In the genomic region with DNA sequence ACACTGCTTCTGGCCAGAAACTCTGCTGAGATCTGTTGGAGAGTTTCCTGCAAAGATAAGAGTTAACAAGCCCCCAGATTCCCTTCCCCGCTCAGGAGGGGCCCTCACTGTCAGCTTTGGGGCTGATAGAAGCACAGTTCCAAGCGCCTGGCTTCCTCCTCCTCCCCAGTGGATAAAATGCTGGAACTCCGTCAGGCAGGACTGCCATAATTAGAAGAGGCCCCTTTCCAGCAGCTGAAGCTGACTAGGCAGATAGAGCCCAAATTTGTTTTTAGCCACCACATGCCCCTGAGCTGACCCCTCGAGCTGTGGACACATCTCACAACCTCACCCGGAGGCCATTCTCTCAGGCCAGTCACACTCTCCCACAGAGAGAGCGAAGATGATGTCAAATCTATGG, we compare ENCODE assay signal across 1 cellular context.
TF ChIP-seq lines count a peak whose summit lies in the region.

No MANE protein-coding gene starts in this region.

TF ChIP-seq in IMR-90, 13 proteins besides CTCF, POLR2A, EP300 and RAD21:
- TF ChIP-seq MAFK (IDR thresholded peaks at IDR 0.05; ENCODE audit: low read depth, low read length) (no peak), MXI1 (IDR thresholded peaks at IDR 0.05; ENCODE audit: borderline replicate concordance, low read depth, low read length) (no peak), BHLHE40 (IDR thresholded peaks at IDR 0.05; ENCODE audit: low read depth, low read length) (no peak), NFE2L2 (IDR thresholded peaks at IDR 0.05; ENCODE audit: low read depth, low read length) (no peak), CHD1 (IDR thresholded peaks at IDR 0.05; ENCODE audit: low read depth, low read length) (no peak), CEBPB (IDR thresholded peaks at IDR 0.05; ENCODE audit: low read depth, low read length) (no peak), RFX5 (IDR thresholded peaks at IDR 0.05; ENCODE audit: low read depth, low read length) (no peak), MAZ (IDR thresholded peaks at IDR 0.05; ENCODE audit: borderline replicate concordance, low read depth, low read length) (no peak), SMC3 (IDR thresholded peaks at IDR 0.05; ENCODE audit: low read depth, low read length) (no peak), RCOR1 (IDR thresholded peaks at IDR 0.05; ENCODE audit: insufficient replicate concordance, low read length) (no peak), FOS (IDR thresholded peaks at IDR 0.05; ENCODE audit: low read depth, low read length) (no peak)
- TF ChIP-seq, protein P1, sequence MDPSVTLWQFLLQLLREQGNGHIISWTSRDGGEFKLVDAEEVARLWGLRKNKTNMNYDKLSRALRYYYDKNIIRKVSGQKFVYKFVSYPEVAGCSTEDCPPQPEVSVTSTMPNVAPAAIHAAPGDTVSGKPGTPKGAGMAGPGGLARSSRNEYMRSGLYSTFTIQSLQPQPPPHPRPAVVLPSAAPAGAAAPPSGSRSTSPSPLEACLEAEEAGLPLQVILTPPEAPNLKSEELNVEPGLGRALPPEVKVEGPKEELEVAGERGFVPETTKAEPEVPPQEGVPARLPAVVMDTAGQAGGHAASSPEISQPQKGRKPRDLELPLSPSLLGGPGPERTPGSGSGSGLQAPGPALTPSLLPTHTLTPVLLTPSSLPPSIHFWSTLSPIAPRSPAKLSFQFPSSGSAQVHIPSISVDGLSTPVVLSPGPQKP (IDR thresholded peaks at IDR 0.05; ENCODE audit: borderline replicate concordance, low read depth, low read length): no peak
- TF ChIP-seq, protein P2, sequence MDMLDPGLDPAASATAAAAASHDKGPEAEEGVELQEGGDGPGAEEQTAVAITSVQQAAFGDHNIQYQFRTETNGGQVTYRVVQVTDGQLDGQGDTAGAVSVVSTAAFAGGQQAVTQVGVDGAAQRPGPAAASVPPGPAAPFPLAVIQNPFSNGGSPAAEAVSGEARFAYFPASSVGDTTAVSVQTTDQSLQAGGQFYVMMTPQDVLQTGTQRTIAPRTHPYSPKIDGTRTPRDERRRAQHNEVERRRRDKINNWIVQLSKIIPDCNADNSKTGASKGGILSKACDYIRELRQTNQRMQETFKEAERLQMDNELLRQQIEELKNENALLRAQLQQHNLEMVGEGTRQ (IDR thresholded peaks at IDR 0.05; ENCODE audit: low read depth, low read length): no peak
